2 cellular contexts compared by ENCODE assay signal in genomic region chr17:18250708-18251107, GRCh38.
A peak's percentile ranks its signal among the peaks of the same experiment; 100 is the strongest.
TF ChIP-seq lines count a peak whose summit lies in the region.

No MANE protein-coding gene starts in this region.

TF ChIP-seq in HEK293, 187 proteins besides CTCF, POLR2A, EP300 and RAD21:
- TF ChIP-seq ZNF114 (tag by site-specific recombination; IDR thresholded peaks at IDR 0.05) = no peak
- TF ChIP-seq HIC1 (tag by site-specific recombination; IDR thresholded peaks at IDR 0.05) = peak; percentile 46; the same call in 1 of the 2 replicates
- no peak for TF ChIP-seq EGR2 (tag by site-specific recombination; IDR thresholded peaks at IDR 0.05; ENCODE audit: low read depth)

TF ChIP-seq in K562, 482 proteins besides CTCF, POLR2A, EP300 and RAD21:
- TF ChIP-seq MEF2A (IDR thresholded peaks at IDR 0.05; ENCODE audit: control insufficient read depth, low read depth, low read length) (no peak), POLR2G (IDR thresholded peaks at IDR 0.05; ENCODE audit: low read depth, low read length) (0 out of 2 replicates have a peak, but pooled peaks have one; percentile 15), GTF2F1 (IDR thresholded peaks at IDR 0.05; ENCODE audit: low read depth, low read length) (no peak), ZNF561 (CRISPR knock-in tag; conservative IDR thresholded peaks at IDR 0.05) (no peak), CGGBP1 (CRISPR knock-in tag; IDR thresholded peaks at IDR 0.05) (no peak), SRSF3 (IDR thresholded peaks at IDR 0.05; ENCODE audit: insufficient read depth, low read length) (no peak)
